ENCODE assay signal across 15 cellular contexts in the genomic region with DNA sequence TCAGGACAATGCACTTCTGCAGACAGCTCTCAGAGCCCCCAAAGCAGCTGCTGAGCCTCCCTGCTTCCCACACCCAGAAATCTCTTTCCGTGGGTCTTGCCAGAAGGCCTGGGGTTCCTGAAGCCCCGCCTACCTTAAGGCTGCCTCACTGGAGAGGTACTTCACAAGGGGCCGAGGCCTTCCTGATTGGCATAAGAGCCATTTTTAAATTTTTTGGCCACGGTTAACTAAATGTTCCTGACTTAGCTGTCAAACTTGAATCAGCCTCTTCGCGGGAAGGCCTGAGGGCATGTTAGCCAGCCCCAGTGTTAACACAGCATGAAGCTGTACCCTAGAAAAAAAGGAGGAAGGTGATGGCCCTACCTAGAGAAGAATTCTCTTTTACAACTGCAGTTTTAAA. TPM values are rescaled to one million over a fixed set of nuclear protein-coding genes. Genes with fewer than 3 reads are reported as not detected.
"Had no signal": no experiment of that assay in that cellular context is flagged by ENCODE, and none has a peak within 500 bp of the region (broad histone marks: within the 10 kb centered on the region; RNA-seq: fewer than 3 reads in every experiment).

No MANE protein-coding gene starts in this region.

- H3K4me3 ChIP-seq: hepatocyte, tibial nerve had no signal

- ATAC-seq: effector memory CD8-positive, alpha-beta T cell had no signal

- DNase-seq: activated CD4-positive, alpha-beta T cell treated with anti-CD3 and anti-CD28 coated beads for 1 hour; activated CD4-positive, alpha-beta T cell treated with anti-CD3 and anti-CD28 coated beads, Interleukin-2, amount 50 U/mL, for 48 hours; activated naive CD8-positive, alpha-beta T cell treated with anti-CD3 and anti-CD28 coated beads for 36 hours; amniotic stem cell; effector memory CD8-positive, alpha-beta T cell; foreskin fibroblast; islet precursor cell; mammary epithelial cell; stimulated activated CD8-positive, alpha-beta memory T cell treated with anti-CD3 and anti-CD28 coated beads, Interleukin-4, amount 100 ng/mL, for 48 hours; stimulated activated naive CD4-positive, alpha-beta T cell; T-helper 2 cell; WERI-Rb-1 had no signal

- H3K36me3 ChIP-seq: tibial nerve, WERI-Rb-1 had no signal

- H3K4me3 Mint-ChIP-seq: activated naive CD8-positive, alpha-beta T cell treated with anti-CD3 and anti-CD28 coated beads for 36 hours; effector memory CD8-positive, alpha-beta T cell had no signal

- H3K9me3 ChIP-seq: tibial nerve had no signal

- H3K27me3 ChIP-seq: hepatocyte, tibial nerve had no signal

- H3K36me3 Mint-ChIP-seq: activated naive CD8-positive, alpha-beta T cell treated with anti-CD3 and anti-CD28 coated beads for 36 hours had no signal

- H3K27ac ChIP-seq: hepatocyte, tibial nerve had no signal

- H3K9me3 Mint-ChIP-seq: activated naive CD8-positive, alpha-beta T cell treated with anti-CD3 and anti-CD28 coated beads for 36 hours; effector memory CD8-positive, alpha-beta T cell had no signal

- H3K4me1 Mint-ChIP-seq: activated naive CD8-positive, alpha-beta T cell treated with anti-CD3 and anti-CD28 coated beads for 36 hours had no signal

- H3K27ac Mint-ChIP-seq: activated naive CD8-positive, alpha-beta T cell treated with anti-CD3 and anti-CD28 coated beads for 36 hours; effector memory CD8-positive, alpha-beta T cell had no signal

RNA-seq across cellular contexts. Expression of a gene that starts 20.7 kb away (rescaled TPM):
- total RNA-seq: mononuclear cell had no signal
